Comparison of ENCODE assay signal across 15 cellular contexts in genomic region chr11:65305501-65306268, GRCh38. TPM values are rescaled to one million over a fixed set of nuclear protein-coding genes. Genes with fewer than 3 reads are reported as not detected.
DNase-seq lines count a peak whose midpoint lies in the region; ATAC-seq and TF ChIP-seq lines count a peak whose summit lies in the region.
"Had no signal": no experiment of that assay in that cellular context is flagged by ENCODE, and none has a peak within 500 bp of the region (broad histone marks: within the 10 kb centered on the region; RNA-seq: fewer than 3 reads in every experiment).

No MANE protein-coding gene starts in this region.

- peaks cover 5 to 38% (median 29%) of the 10 kb centered on the region in 4 donors for H3K4me1 ChIP-seq in liver (ENCODE audit: control insufficient read depth in 4 of 4, insufficient read depth in 4 of 4, low read length in 3 of 4)
- peaks cover 50% of the 10 kb centered on the region for H3K4me1 ChIP-seq in stomach smooth muscle (ENCODE audit: control insufficient read depth, insufficient read depth, low read length)

- H3K9me3 ChIP-seq in liver (ENCODE audit: control insufficient read depth in 4 of 4, low read length in 3 of 4): no peaks in the 10 kb centered on the region
- no peaks in the 10 kb centered on the region for H3K9me3 ChIP-seq in stomach smooth muscle (ENCODE audit: control insufficient read depth in 2 of 2, low read length in 2 of 2)

- H3K9ac ChIP-seq in liver (ENCODE audit: low read depth in 1 of 2, low read length in 2 of 2): no peak overlapping the region
- peak overlapping the region in 1 of 2 donors; percentile 21 for H3K9ac ChIP-seq in stomach smooth muscle (ENCODE audit: low read length in 2 of 2)

- TF ChIP-seq CTCF in cardiac fibroblast (IDR thresholded peaks at IDR 0.05; ENCODE audit: low read depth, low read length): no peak
- TF ChIP-seq CTCF in liver (IDR thresholded peaks at IDR 0.05; ENCODE audit: low read depth, low read length, missing input control): peak; percentile 30

- H3K36me3 ChIP-seq in liver (ENCODE audit: control insufficient read depth in 4 of 4, insufficient read depth in 3 of 4, low read depth in 1 of 4, low read length in 3 of 4) (no peaks in the 10 kb centered on the region), stomach smooth muscle (ENCODE audit: control insufficient read depth in 2 of 2, insufficient read depth in 2 of 2, low read length in 2 of 2) (no peaks in the 10 kb centered on the region)

- H3K27me3 ChIP-seq in liver (ENCODE audit: control insufficient read depth in 4 of 4, insufficient read depth in 4 of 4, low read length in 3 of 4) (no peaks in the 10 kb centered on the region), stomach smooth muscle (ENCODE audit: control insufficient read depth in 1 of 2, insufficient read depth in 2 of 2, low read length in 2 of 2) (no peaks in the 10 kb centered on the region)

- no peak for ATAC-seq in GM21717 (IDR thresholded peaks at IDR 0.05; ENCODE audit: unreplicated experiment)
- ATAC-seq: activated CD8-positive, alpha-beta memory T cell treated with anti-CD3 and anti-CD28 coated beads, Interleukin-2, amount 10 ng/mL, durations not matched to agents 7 days and 5 days; activated naive CD8-positive, alpha-beta T cell treated with anti-CD3 and anti-CD28 coated beads, Interleukin-2, amount 50 U/mL, for 24 hours; naive thymus-derived CD4-positive, alpha-beta T cell; Panc1 had no signal

- peak; percentile 55 for DNase-seq in HuH-7.5 (ENCODE audit: low spot score)
- DNase-seq in cardiac fibroblast (ENCODE audit: low read depth in 2 of 2): peak; percentile 72 to 78
- DNase-seq in HK-2 (ENCODE audit: unreplicated experiment): no peak
- DNase-seq in activated CD4-positive, alpha-beta T cell treated with anti-CD3 and anti-CD28 coated beads for 4 hours: no peak
- DNase-seq in middle frontal gyrus (ENCODE audit: extremely low spot score, low spot score): no peak
- DNase-seq: activated CD8-positive, alpha-beta memory T cell treated with anti-CD3 and anti-CD28 coated beads, Interleukin-2, amount 10 ng/mL, durations not matched to agents 7 days and 5 days; activated naive CD8-positive, alpha-beta T cell treated with anti-CD3 and anti-CD28 coated beads, Interleukin-2, amount 50 U/mL, for 24 hours; CD4-positive, CD25-positive, alpha-beta regulatory T cell; naive thymus-derived CD4-positive, alpha-beta T cell; NCI-H345 had no signal

- H3K27ac ChIP-seq in liver (ENCODE audit: low read depth in 1 of 2, low read length in 2 of 2) (peak overlapping the region; percentile 10 to 66), stomach smooth muscle (ENCODE audit: low read length) (peak overlapping the region; percentile 77)
- H3K27ac ChIP-seq: HL-60 had no signal

- 40% methylated on average over 17 of the region's 17 CpGs for WGBS in liver

- H3K4me3 ChIP-seq in cardiac fibroblast (replicated peaks in 1 of 2; ENCODE audit: low read depth in 2 of 2, low read length in 2 of 2) (no peak overlapping the region), liver (ENCODE audit: low read depth in 1 of 3, low read length in 3 of 3) (no peak overlapping the region), stomach smooth muscle (ENCODE audit: low read length in 2 of 2) (no peak overlapping the region)

- TF ChIP-seq RAD21 in liver (IDR thresholded peaks at IDR 0.05): peak in 1 of 2 donors; percentile 28

TF ChIP-seq in liver, 16 proteins besides CTCF, POLR2A, EP300 and RAD21:
- no peak for TF ChIP-seq FOXA1 (IDR thresholded peaks at IDR 0.05)
- peak in 1 of 2 donors; percentile 35 for TF ChIP-seq JUND (IDR thresholded peaks at IDR 0.05)
- TF ChIP-seq FOXA2 (IDR thresholded peaks at IDR 0.05): peak; percentile 66
- no peak for TF ChIP-seq YY1 (IDR thresholded peaks at IDR 0.05)
- TF ChIP-seq NR2F2 (IDR thresholded peaks at IDR 0.05): no peak
- peak; percentile 73 for TF ChIP-seq SP1 (IDR thresholded peaks at IDR 0.05)
- TF ChIP-seq REST (IDR thresholded peaks at IDR 0.05): peak; percentile 58
- TF ChIP-seq GABPA (IDR thresholded peaks at IDR 0.05 in 1 of 2, conservative IDR thresholded peaks at IDR 0.05 in 1 of 2): no peak
- TF ChIP-seq ZBTB33 (IDR thresholded peaks at IDR 0.05): no peak
- TF ChIP-seq HNF4A (conservative IDR thresholded peaks at IDR 0.05): peak; percentile 72 to 79
- TF ChIP-seq TAF1 (conservative IDR thresholded peaks at IDR 0.05): no peak
- TF ChIP-seq HNF4G (IDR thresholded peaks at IDR 0.05): no peak
- peak in 1 of 2 donors; percentile 58 for TF ChIP-seq RXRA (IDR thresholded peaks at IDR 0.05)
- TF ChIP-seq ATF3 (IDR thresholded peaks at IDR 0.05): no peak
- TF ChIP-seq EGR1 (IDR thresholded peaks at IDR 0.05; ENCODE audit: low read depth in 2 of 2): no peak

RNA-seq across cellular contexts. Expression of gene CDC42EP2, which starts 9.0 kb away (rescaled TPM):
- total RNA-seq in liver: 1 to 10 TPM; 1.9 to 3.4 TPM
- 1 to 10 TPM; 1.8 to 2.0 TPM for polyA plus RNA-seq in liver
- polyA plus RNA-seq: CD4-positive, CD25-positive, alpha-beta regulatory T cell; naive thymus-derived CD4-positive, alpha-beta T cell had no signal

RNA-seq across cellular contexts. Expression of gene DPF2, which starts 28.0 kb away (rescaled TPM):
- total RNA-seq in liver: 10 to 100 TPM; 12.8 to 14.8 TPM
- 10 to 100 TPM in 1 of 2 donors, 1 to 10 TPM in 1; 9.2 to 10.0 TPM for polyA plus RNA-seq in liver

RNA-seq across cellular contexts. Expression of gene POLA2, which starts 43.9 kb away (rescaled TPM):
- 1 to 10 TPM; 4.9 to 6.1 TPM for total RNA-seq in liver
- 1 to 10 TPM; 1.5 TPM for polyA plus RNA-seq in liver

RNA-seq across cellular contexts. Expression of gene TIGD3, which starts 48.9 kb away (rescaled TPM):
- under 1 TPM; 0.17 to 0.33 TPM for total RNA-seq in liver
- polyA plus RNA-seq in liver: under 1 TPM in 1 of 2 donors, not detected in 1; 0.08 TPM

Comparison
In these comparisons a context has a peak if more than half of its experiments do, and no peak if none do; other contexts are left out.
1. DNase-seq: peak in HuH-7.5 (single experiment) and cardiac fibroblast (2 of 2); none in HK-2 (single experiment), activated CD4-positive, alpha-beta T cell treated with anti-CD3 and anti-CD28 coated beads for 4 hours (0 of 2) and middle frontal gyrus (single experiment).